ENCODE assay signal across 8 cellular contexts in genomic region chr6:137866914-137867684, GRCh38. TPM values are rescaled to one million over a fixed set of nuclear protein-coding genes. Genes with fewer than 3 reads are reported as not detected.
A peak's percentile ranks its signal among the peaks of the same experiment; 100 is the strongest.
DNase-seq lines count a peak whose midpoint lies in the region; ATAC-seq, FAIRE-seq and TF ChIP-seq lines count a peak whose summit lies in the region.

Gene TNFAIP3 (plus strand): TSS chr6:137867259. CDS start chr6:137871228, 3,969 bp downstream.

- in situ Hi-C loops in brain microvascular endothelial cell (cut with HindIII; ENCODE audit: low pct_ligation_motif_present, low sequenced_read_pairs): no loop called here

- CTCF ChIA-PET in A549 (lab: Yijun Ruan, JAX): interaction anchor here (0.5 to 4.7 kb wide), 33 partner anchors 9 to 772 kb away, joined by 3 to 37 read pairs (median 4); no protein-coding TSS in a partner anchor

- peak within 1 kb of the TSS; percentile 90 to 93 (median 90) for H3K9ac ChIP-seq in skeletal muscle tissue (ENCODE audit: low read depth in 1 of 3, low read length in 3 of 3)

- peak within 1 kb of the TSS; percentile 79 to 97 for H3K27ac ChIP-seq in A549
- H3K27ac ChIP-seq in brain microvascular endothelial cell: peak within 1 kb of the TSS; percentile 69
- H3K27ac ChIP-seq in skeletal muscle tissue (ENCODE audit: low read depth, low read length): peak within 1 kb of the TSS; percentile 89

- no peak for TF ChIP-seq EP300 in A549 (IDR thresholded peaks at IDR 0.05)

- 3% methylated on average over 10 of the region's 87 CpGs for WGBS in A549 (ENCODE audit: missing lambda C conversion rate)

- no peaks in the 10 kb centered on the region for H3K9me3 ChIP-seq in A549
- H3K9me3 ChIP-seq in iPS-18c (ENCODE audit: control insufficient read depth, insufficient read depth, low read length): no peaks in the 10 kb centered on the region
- no peaks in the 10 kb centered on the region for H3K9me3 ChIP-seq in skeletal muscle tissue (ENCODE audit: control insufficient read depth in 3 of 3, low read length in 3 of 3)

- peak; percentile 21 to 82; a peak in 4 of 5 replicates for TF ChIP-seq RAD21 in A549 (conservative IDR thresholded peaks at IDR 0.05 in 1 of 2, IDR thresholded peaks at IDR 0.05 in 1 of 2)

- H3K27me3 ChIP-seq in brain microvascular endothelial cell (replicated peaks) (no peaks in the 10 kb centered on the region), skeletal muscle tissue (ENCODE audit: control insufficient read depth in 3 of 3, insufficient read depth in 3 of 3, low read length in 3 of 3) (no peaks in the 10 kb centered on the region)

- FAIRE-seq in A549 (lab: Jason Lieb, UNC): no peak

- H3K4me3 ChIP-seq in A549: peak within 1 kb of the TSS; percentile 62
- H3K4me3 ChIP-seq in brain microvascular endothelial cell (ENCODE audit: low read depth, low read length): peak within 1 kb of the TSS; percentile 65
- peak within 1 kb of the TSS; percentile 74 for H3K4me3 ChIP-seq in iPS-18c (ENCODE audit: insufficient read depth, low read depth, low read length)
- peak within 1 kb of the TSS; percentile 84 to 96 (median 96) for H3K4me3 ChIP-seq in skeletal muscle tissue (ENCODE audit: low read length in 3 of 3)

- ATAC-seq in A549: peak; percentile 85 to 93
- peak; percentile 69 for ATAC-seq in GM18517 (IDR thresholded peaks at IDR 0.05; ENCODE audit: unreplicated experiment)
- ATAC-seq in HG03039 (IDR thresholded peaks at IDR 0.05; ENCODE audit: unreplicated experiment): peak; percentile 58

- TF ChIP-seq CTCF in A549 (IDR thresholded peaks at IDR 0.05): peak; percentile 81
- TF ChIP-seq CTCF in brain microvascular endothelial cell (IDR thresholded peaks at IDR 0.05; ENCODE audit: low read depth, low read length, missing control alignments): peak; percentile 69

- POLR2A ChIA-PET in A549 (lab: Yijun Ruan, JAX): interaction anchor here (0.6 to 1.3 kb wide), 3 partner anchors 138 to 159 kb away, joined by 3 to 6 read pairs (median 5); no protein-coding TSS in a partner anchor

- TF ChIP-seq POLR2A in A549 (IDR thresholded peaks at IDR 0.05; ENCODE audit: low read length): no peak

- H3K36me3 ChIP-seq in brain microvascular endothelial cell (replicated peaks): peaks cover 3% of the 10 kb centered on the region
- H3K36me3 ChIP-seq in skeletal muscle tissue (ENCODE audit: control insufficient read depth in 3 of 3, insufficient read depth in 3 of 3, low read length in 3 of 3): peaks cover 0 to 7% (median 5%) of the 10 kb centered on the region in 3 donors

- peak within 1 kb of the TSS; percentile 94 for H3K4me2 ChIP-seq in A549

- H3K4me1 ChIP-seq in A549: peaks cover 11% of the 10 kb centered on the region
- H3K4me1 ChIP-seq in skeletal muscle tissue (ENCODE audit: control insufficient read depth in 3 of 3, insufficient read depth in 3 of 3, low read length in 3 of 3): peaks cover 12 to 31% (median 24%) of the 10 kb centered on the region in 3 donors

- peak; percentile 74 to 87 for DNase-seq in A549 (ENCODE audit: low read depth in 1 of 2, low spot score in 1 of 2)
- DNase-seq in NCI-H2107 (lab: John Stamatoyannopoulos, UW): peak; percentile 54
- peak; percentile 93 for DNase-seq in UCSD-AML1 (lab: John Stamatoyannopoulos, UW; ENCODE audit: unreplicated experiment)
- DNase-seq in brain microvascular endothelial cell: peak; percentile 91

TF ChIP-seq in A549, 52 proteins besides CTCF, POLR2A, EP300 and RAD21 (continues in another document):
- TF ChIP-seq RFX5 (IDR thresholded peaks at IDR 0.05) (no peak), HOXA7 (CRISPR knock-in tag; IDR thresholded peaks at IDR 0.05) (no peak), HEYL (CRISPR knock-in tag; IDR thresholded peaks at IDR 0.05) (no peak), REST (IDR thresholded peaks at IDR 0.05) (no peak), RNF2 (IDR thresholded peaks at IDR 0.05; ENCODE audit: borderline replicate concordance, low read depth) (no peak), GATA3 (IDR thresholded peaks at IDR 0.05; ENCODE audit: borderline replicate concordance) (no peak), JUNB (IDR thresholded peaks at IDR 0.05) (0 out of 2 replicates have a peak, but pooled peaks have one; percentile 21), ZC3H11A (IDR thresholded peaks at IDR 0.05) (no peak), ZNF302 (CRISPR knock-in tag; IDR thresholded peaks at IDR 0.05) (no peak), NR3C1 (IDR thresholded peaks at IDR 0.05) (no peak), HOXB5 (CRISPR knock-in tag; IDR thresholded peaks at IDR 0.05) (no peak), E2F6 (IDR thresholded peaks at IDR 0.05; ENCODE audit: borderline replicate concordance, low read depth) (peak; percentile 44; the same call in 1 of the 2 replicates), SMC3 (IDR thresholded peaks at IDR 0.05) (peak; percentile 93), RCOR1 (IDR thresholded peaks at IDR 0.05; ENCODE audit: low read depth, low read length) (no peak), MYC (IDR thresholded peaks at IDR 0.05; ENCODE audit: borderline replicate concordance, low read length) (no peak), MAZ (IDR thresholded peaks at IDR 0.05; ENCODE audit: borderline replicate concordance, low read depth, low read length) (no peak), CEBPB (IDR thresholded peaks at IDR 0.05) (peak in 1 of 2 experiments; percentile 36; a peak in 1 of 4 replicates), CHD4 (IDR thresholded peaks at IDR 0.05; ENCODE audit: borderline replicate concordance) (no peak), EHMT2 (IDR thresholded peaks at IDR 0.05; ENCODE audit: low read depth) (no peak), HDAC2 (IDR thresholded peaks at IDR 0.05) (no peak), KDM1A (IDR thresholded peaks at IDR 0.05; ENCODE audit: low read depth) (no peak), BHLHE40 (IDR thresholded peaks at IDR 0.05; ENCODE audit: low read depth, low read length) (0 out of 2 replicates have a peak, but pooled peaks have one; percentile 4), MAFK (IDR thresholded peaks at IDR 0.05; ENCODE audit: partially characterized antibody) (peak; percentile 55), PHF8 (IDR thresholded peaks at IDR 0.05; ENCODE audit: borderline replicate concordance, low read depth) (no peak), FOXS1 (CRISPR knock-in tag; IDR thresholded peaks at IDR 0.05) (no peak), RARB (CRISPR knock-in tag; IDR thresholded peaks at IDR 0.05) (no peak), JUN (IDR thresholded peaks at IDR 0.05) (peak in 1 of 2 experiments; percentile 54; a peak in 2 of 5 replicates), POLR2AphosphoS2 (conservative IDR thresholded peaks at IDR 0.05; ENCODE audit: low read length) (no peak)
- TF ChIP-seq, protein P1, sequence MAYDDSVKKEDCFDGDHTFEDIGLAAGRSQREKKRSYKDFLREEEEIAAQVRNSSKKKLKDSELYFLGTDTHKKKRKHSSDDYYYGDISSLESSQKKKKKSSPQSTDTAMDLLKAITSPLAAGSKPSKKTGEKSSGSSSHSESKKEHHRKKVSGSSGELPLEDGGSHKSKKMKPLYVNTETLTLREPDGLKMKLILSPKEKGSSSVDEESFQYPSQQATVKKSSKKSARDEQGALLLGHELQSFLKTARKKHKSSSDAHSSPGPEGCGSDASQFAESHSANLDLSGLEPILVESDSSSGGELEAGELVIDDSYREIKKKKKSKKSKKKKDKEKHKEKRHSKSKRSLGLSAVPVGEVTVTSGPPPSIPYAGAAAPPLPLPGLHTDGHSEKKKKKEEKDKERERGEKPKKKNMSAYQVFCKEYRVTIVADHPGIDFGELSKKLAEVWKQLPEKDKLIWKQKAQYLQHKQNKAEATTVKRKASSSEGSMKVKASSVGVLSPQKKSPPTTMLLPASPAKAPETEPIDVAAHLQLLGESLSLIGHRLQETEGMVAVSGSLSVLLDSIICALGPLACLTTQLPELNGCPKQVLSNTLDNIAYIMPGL (CRISPR knock-in tag; IDR thresholded peaks at IDR 0.05; ENCODE audit: borderline replicate concordance): no peak

RNA-seq across cellular contexts. Expression of gene TNFAIP3, which starts in this region (rescaled TPM):
- polyA plus RNA-seq in A549 (2011; rRNA removed): 8.5 and 18.3 TPM in 2 replicates
- polyA plus RNA-seq in A549 (2012; cell fraction: cytosol; rRNA removed): 3.7 and 5.1 TPM in 2 replicates
- polyA plus RNA-seq in A549 (2012; cell fraction: nucleus; rRNA removed): 11.4 and 13.6 TPM in 2 replicates
- 2.7 to 4.7 TPM (median 3.9 TPM) in 3 replicates for polyA plus RNA-seq in A549 (2017; fragmentation: RNase III; extraction: RNeasy Plus Mini Kit Qiagen cat#74134 plus additional on column Dnase treatment)
- 4.7 and 9.9 TPM in 2 replicates for polyA minus RNA-seq in A549 (2011; rRNA and poly(A)+ RNA removed)
- total RNA-seq in skeletal muscle tissue: 6.3 TPM

Comparison
In these comparisons a context has a peak if more than half of its experiments do, and no peak if none do; other contexts are left out.
1. Peak in every context shown above with its lines: DNase-seq, ATAC-seq, H3K4me3 ChIP-seq and H3K27ac ChIP-seq.